26 cellular contexts compared by ENCODE assay signal in the genomic region with DNA sequence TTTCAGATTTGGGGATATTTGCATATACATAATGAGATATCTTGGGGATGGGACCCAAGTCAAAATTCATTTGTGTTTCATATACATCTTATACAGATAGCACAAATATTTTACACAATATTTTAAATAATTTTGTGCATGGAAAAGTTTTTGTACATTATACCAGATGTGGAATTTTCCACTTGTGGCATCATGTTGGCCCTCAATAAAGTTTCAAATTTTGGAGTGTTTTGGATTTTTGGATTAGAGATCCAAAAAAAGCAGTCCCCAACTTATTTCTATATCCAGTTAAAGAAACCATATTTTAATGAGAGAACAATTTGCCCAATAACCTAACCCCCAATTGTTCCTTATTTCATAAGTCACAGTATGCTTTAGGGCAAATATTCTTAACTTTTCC. TPM values are rescaled to one million over a fixed set of nuclear protein-coding genes. Genes with fewer than 3 reads are reported as not detected.
A peak's percentile ranks its signal among the peaks of the same experiment; 100 is the strongest.
DNase-seq lines count a peak whose midpoint lies in the region; ATAC-seq, FAIRE-seq and TF ChIP-seq lines count a peak whose summit lies in the region.
"Had no signal": no experiment of that assay in that cellular context is flagged by ENCODE, and none has a peak within 500 bp of the region (broad histone marks: within the 10 kb centered on the region; RNA-seq: fewer than 3 reads in every experiment).

No MANE protein-coding gene starts in this region.

- no peak for TF ChIP-seq POLR2A in HepG2 (IDR thresholded peaks at IDR 0.05; ENCODE audit: insufficient read depth in 1 of 2, low read depth in 2 of 2, low read length in 2 of 2)
- no peak for TF ChIP-seq POLR2A in right lobe of liver (IDR thresholded peaks at IDR 0.05)

- no peak for TF ChIP-seq RAD21 in HepG2 (CRISPR knock-in tag; IDR thresholded peaks at IDR 0.05)

- H3K4me3 ChIP-seq in HepG2 (replicated peaks in 1 of 3; ENCODE audit: insufficient read depth in 1 of 3, low read depth in 2 of 3, low read length in 3 of 3) (peak overlapping the region in 1 of 3 experiments; percentile 3; a peak in 1 of 6 replicates), right lobe of liver (no peak overlapping the region), kidney (ENCODE audit: low read length in 2 of 2) (no peak overlapping the region)
- H3K4me3 ChIP-seq: BLaER1 treated with 17β-estradiol and CSF1 and Interleukin-3, amounts not matched to agents 10 nM and 100 nM; GM23248 had no signal

- H3K27me3 ChIP-seq in HepG2 (ENCODE audit: control insufficient read depth in 1 of 2, insufficient read depth in 2 of 2, low read length in 2 of 2) (no peaks in the 10 kb centered on the region; a peak in 2 of 5 replicates), right lobe of liver (no peaks in the 10 kb centered on the region)
- H3K27me3 ChIP-seq: BE2C; BLaER1 treated with 17β-estradiol and CSF1 and Interleukin-3, amounts not matched to agents 10 nM and 100 nM had no signal

- 0 out of 2 replicates have a peak overlapping the region, but pooled peaks have one; percentile 84 for H3K4me2 ChIP-seq in HepG2 (ENCODE audit: low read depth, low read length)
- H3K4me2 ChIP-seq: BLaER1 treated with 17β-estradiol and CSF1 and Interleukin-3, amounts not matched to agents 10 nM and 100 nM had no signal

- in situ Hi-C loops in HepG2 (cut with HindIII; ENCODE audit: extremely low pct_ligation_motif_present, low pct_unique_long_range_greater_than_20kb) = no loop called here

- H3K9me3 ChIP-seq in HepG2 (ENCODE audit: low read length) = no peaks in the 10 kb centered on the region
- no peaks in the 10 kb centered on the region for H3K9me3 ChIP-seq in right lobe of liver
- no peaks in the 10 kb centered on the region for H3K9me3 ChIP-seq in kidney (ENCODE audit: control insufficient read depth in 1 of 2, low read length in 2 of 2)
- H3K9me3 ChIP-seq: BE2C; BLaER1 treated with 17β-estradiol and CSF1 and Interleukin-3, amounts not matched to agents 10 nM and 100 nM had no signal

- POLR2A ChIA-PET in HepG2 (lab: Yijun Ruan, JAX) (interaction anchor here (1.1 kb wide), 1 partner anchor 31 kb away, joined by 5 read pairs; no protein-coding TSS in a partner anchor), WTC11 (lab: Charles Lee) (no interaction called here)

- H3K79me2 ChIP-seq in HepG2 (ENCODE audit: insufficient read depth, low read length) = peaks cover 62% of the 10 kb centered on the region

- 0 out of 2 replicates have a peak overlapping the region, but pooled peaks have one; percentile 21 for H3K27ac Mint-ChIP-seq in WTC11
- H3K27ac Mint-ChIP-seq: CD4-positive, alpha-beta memory T cell had no signal

- BruUV-seq in HepG2 (replicated peaks; lab: Mats Ljungman, UMichigan) = no TSS peak

- no peak for FAIRE-seq in HepG2 (lab: Jason Lieb, UNC)
- peak; percentile 51 for FAIRE-seq in kidney (lab: Jason Lieb, UNC)
- FAIRE-seq: A204.1, GM12891, GM18507, H1 had no signal

- H3K27ac ChIP-seq in HepG2 (ENCODE audit: extremely low read length, insufficient read depth, low read length) (no peak overlapping the region), right lobe of liver (no peak overlapping the region), kidney (ENCODE audit: low read depth in 2 of 2, low read length in 2 of 2) (no peak overlapping the region)
- H3K27ac ChIP-seq: 22Rv1; BLaER1 treated with 17β-estradiol and CSF1 and Interleukin-3, amounts not matched to agents 10 nM and 100 nM; GM23248 had no signal

- H3K27me3 Mint-ChIP-seq in WTC11 (ENCODE audit: low read depth) = no peaks in the 10 kb centered on the region
- H3K27me3 Mint-ChIP-seq: CD4-positive, alpha-beta memory T cell had no signal

- no peak overlapping the region for H2AFZ ChIP-seq in HepG2 (ENCODE audit: low read length)
- H2AFZ ChIP-seq: GM23248 had no signal

- peaks cover 16% of the 10 kb centered on the region; the same call in 1 of the 2 replicates for H4K20me1 ChIP-seq in HepG2 (ENCODE audit: insufficient read depth, low read length)

- H3K36me3 ChIP-seq in HepG2 (replicated peaks in 1 of 2; ENCODE audit: control insufficient read depth in 1 of 2, insufficient read depth in 2 of 2, low read length in 2 of 2) (peaks cover 0 to 18% of the 10 kb centered on the region in 2 experiments; a peak in 3 of 5 replicates), right lobe of liver (peaks cover 0 to 6% (median 0%) of the 10 kb centered on the region in 4 donors), kidney (ENCODE audit: control insufficient read depth in 1 of 2, insufficient read depth in 2 of 2, low read length in 2 of 2) (peaks cover 0 to 3% of the 10 kb centered on the region in 2 donors)

- H3K4me1 ChIP-seq in HepG2 (ENCODE audit: insufficient read depth, low read length) (peaks cover 29% of the 10 kb centered on the region), right lobe of liver (peaks cover 0 to 28% (median 10%) of the 10 kb centered on the region in 4 donors), kidney (ENCODE audit: control insufficient read depth in 1 of 2, insufficient read depth in 1 of 2, low read depth in 1 of 2, low read length in 2 of 2) (peaks cover 0 to 3% of the 10 kb centered on the region in 2 donors)

- H3K4me3 Mint-ChIP-seq in WTC11 = no peak overlapping the region
- H3K4me3 Mint-ChIP-seq: CD14-positive monocyte; CD4-positive, alpha-beta memory T cell had no signal

- DNase-seq in HepG2 (ENCODE audit: low spot score) = no peak
- DNase-seq in right lobe of liver = no peak
- DNase-seq in WTC11 (ENCODE audit: low spot score) = no peak
- no peak for DNase-seq in kidney
- DNase-seq in hippocampal formation (lab: John Stamatoyannopoulos, UW) = no peak
- no peak for DNase-seq in NCI-H1417 treated with DMSO at 0.1 percent for 48 hours (lab: John Stamatoyannopoulos, UW)
- DNase-seq: ACHN; AML-193; BE2C; Calu3; CD4-positive, alpha-beta memory T cell; COR-L47; DMS53; DMS79 treated with DMSO at 0.1 percent for 48 hours; GDM1; GM23248; H7; HCEC 1CT had no signal

- CTCF ChIA-PET in HepG2 (lab: Yijun Ruan, JAX; ENCODE audit: low intra/inter-chr PET ratio, low total read pairs) (no interaction called here), WTC11 (lab: Charles Lee) (no interaction called here)

- ATAC-seq in HepG2 = no peak
- no peak for ATAC-seq in right lobe of liver
- ATAC-seq in WTC11 = no peak
- no peak for ATAC-seq in GM21825 (IDR thresholded peaks at IDR 0.05; ENCODE audit: unreplicated experiment)

- TF ChIP-seq EP300 in HepG2 (IDR thresholded peaks at IDR 0.05; ENCODE audit: low read depth in 2 of 2, low read length in 2 of 2) = no peak
- TF ChIP-seq EP300 in HepG2 (CRISPR knock-in tag; IDR thresholded peaks at IDR 0.05; ENCODE audit: borderline replicate concordance) = no peak

- peaks cover 15% of the 10 kb centered on the region for H3K4me1 Mint-ChIP-seq in WTC11

- intact Hi-C loops in HepG2 (cut with micrococcal nuclease; ENCODE audit: unreplicated experiment) (no loop called here), right lobe of liver (cut with DNase I) (no loop called here), kidney (cut with DNase I) (no loop called here)

- TF ChIP-seq CTCF in HepG2 (CRISPR knock-in tag; IDR thresholded peaks at IDR 0.05) (no peak), right lobe of liver (IDR thresholded peaks at IDR 0.05) (no peak), WTC11 (IDR thresholded peaks at IDR 0.05) (no peak), kidney (IDR thresholded peaks at IDR 0.05; ENCODE audit: borderline replicate concordance, extremely low read depth, insufficient read depth) (no peak)

- peaks cover 3% of the 10 kb centered on the region; the same call in 1 of the 2 replicates for H3K9me3 Mint-ChIP-seq in WTC11
- H3K9me3 Mint-ChIP-seq: CD14-positive monocyte; CD4-positive, alpha-beta memory T cell had no signal

- peaks cover 9% of the 10 kb centered on the region; the same call in 1 of the 2 replicates for H3K36me3 Mint-ChIP-seq in WTC11

- H3K9ac ChIP-seq in HepG2 (ENCODE audit: insufficient read depth, low read depth, low read length) = no peak overlapping the region
- H3K9ac ChIP-seq in kidney (ENCODE audit: low read length in 2 of 2) = no peak overlapping the region
- H3K9ac ChIP-seq: BLaER1 treated with 17β-estradiol and CSF1 and Interleukin-3, amounts not matched to agents 10 nM and 100 nM; GM23248 had no signal

RNA-seq across cellular contexts. Expression of a gene that starts 4.5 kb away (rescaled TPM):
- total RNA-seq in HepG2 (2016; rRNA removed; fragmentation: Illumina TruSeq; extraction: Trizol) (54.9 and 89.6 TPM in 2 replicates), right lobe of liver (10 to 100 TPM; 31.4 to 47.6 (median 43.2) TPM), WTC11 (2021) (39.5 to 43.5 TPM (median 43.5 TPM) in 3 replicates), kidney (22.2 TPM)
- 14.3 and 18.1 TPM in 2 replicates for total RNA-seq in HepG2 (2016; cell fraction: cytosol; rRNA removed; fragmentation: Illumina TruSeq; extraction: Trizol; ENCODE audit: low read depth)
- total RNA-seq in HepG2 (2016; cell fraction: insoluble cytoplasmic fraction; rRNA removed; fragmentation: Illumina TruSeq; extraction: Trizol) = 55.8 and 86.2 TPM in 2 replicates
- total RNA-seq in HepG2 (2016; cell fraction: membrane; rRNA removed; fragmentation: Illumina TruSeq; extraction: Trizol) = 41.0 and 43.6 TPM in 2 replicates
- total RNA-seq in HepG2 (2016; cell fraction: nucleus; rRNA removed; fragmentation: Illumina TruSeq; extraction: Trizol) = 28.5 and 31.1 TPM in 2 replicates
- polyA plus RNA-seq in HepG2 (2011; rRNA removed) (28.6 and 38.3 TPM in 2 replicates), kidney (ENCODE audit: insufficient read depth, low read depth, low replicate concordance) (13.8 TPM)
- 24.4 and 32.3 TPM in 2 replicates for polyA plus RNA-seq in HepG2 (2011; cell fraction: cytosol; rRNA removed)
- 6.7 and 12.7 TPM in 2 replicates for polyA plus RNA-seq in HepG2 (2011; cell fraction: nucleus; rRNA removed)
- polyA plus RNA-seq in HepG2 (2012) = 36.3 and 47.9 TPM in 2 replicates
- 23.3 and 26.6 TPM in 2 replicates for polyA plus RNA-seq in HepG2 (2016; cell fraction: cytosol; fragmentation: Illumina TruSeq; extraction: Trizol; ENCODE audit: low read depth)
- polyA plus RNA-seq in HepG2 (2016; cell fraction: insoluble cytoplasmic fraction; fragmentation: Illumina TruSeq; extraction: Trizol; ENCODE audit: low read depth) = 113 and 116 TPM in 2 replicates
- polyA plus RNA-seq in HepG2 (2016; cell fraction: membrane; fragmentation: Illumina TruSeq; extraction: Trizol; ENCODE audit: low read depth) = 44.1 and 47.6 TPM in 2 replicates
- 46.0 and 46.3 TPM in 2 replicates for polyA plus RNA-seq in HepG2 (2016; cell fraction: nucleus; fragmentation: Illumina TruSeq; extraction: Trizol; ENCODE audit: insufficient read depth, low read depth)
- 25.8 and 48.5 TPM in 2 replicates for polyA minus RNA-seq in HepG2 (2011; rRNA and poly(A)+ RNA removed; ENCODE audit: low replicate concordance)
- polyA minus RNA-seq in HepG2 (2011; cell fraction: cytosol; rRNA and poly(A)+ RNA removed) = 21.1 and 27.0 TPM in 2 replicates
- polyA minus RNA-seq in HepG2 (2011; cell fraction: nucleus; rRNA and poly(A)+ RNA removed) = 29.3 and 34.5 TPM in 2 replicates

RNA-seq across cellular contexts. Expression of a gene that starts 56.9 kb away (rescaled TPM):
- total RNA-seq in HepG2 (2016; rRNA removed; fragmentation: Illumina TruSeq; extraction: Trizol) (10.9 and 15.6 TPM in 2 replicates), right lobe of liver (10 to 100 TPM; 10.1 to 18.3 (median 13.1) TPM), WTC11 (2021) (21.1 to 22.8 TPM (median 21.4 TPM) in 3 replicates), kidney (11.5 TPM)
- total RNA-seq in HepG2 (2016; cell fraction: cytosol; rRNA removed; fragmentation: Illumina TruSeq; extraction: Trizol; ENCODE audit: low read depth) = 4.5 and 5.0 TPM in 2 replicates
- total RNA-seq in HepG2 (2016; cell fraction: insoluble cytoplasmic fraction; rRNA removed; fragmentation: Illumina TruSeq; extraction: Trizol) = 11.0 and 15.6 TPM in 2 replicates
- total RNA-seq in HepG2 (2016; cell fraction: membrane; rRNA removed; fragmentation: Illumina TruSeq; extraction: Trizol) = 14.1 and 14.7 TPM in 2 replicates
- total RNA-seq in HepG2 (2016; cell fraction: nucleus; rRNA removed; fragmentation: Illumina TruSeq; extraction: Trizol) = 10.3 and 11.2 TPM in 2 replicates
- polyA plus RNA-seq in HepG2 (2011; rRNA removed) (5.7 and 6.6 TPM in 2 replicates), kidney (ENCODE audit: insufficient read depth, low read depth, low replicate concordance) (4.3 TPM)
- polyA plus RNA-seq in HepG2 (2011; cell fraction: cytosol; rRNA removed) = 2.7 and 3.9 TPM in 2 replicates
- polyA plus RNA-seq in HepG2 (2011; cell fraction: nucleus; rRNA removed) = 2.7 and 3.5 TPM in 2 replicates
- polyA plus RNA-seq in HepG2 (2012) = 4.4 and 8.3 TPM in 2 replicates
- 5.1 and 6.7 TPM in 2 replicates for polyA plus RNA-seq in HepG2 (2016; cell fraction: cytosol; fragmentation: Illumina TruSeq; extraction: Trizol; ENCODE audit: low read depth)
- 20.7 and 22.1 TPM in 2 replicates for polyA plus RNA-seq in HepG2 (2016; cell fraction: insoluble cytoplasmic fraction; fragmentation: Illumina TruSeq; extraction: Trizol; ENCODE audit: low read depth)
- polyA plus RNA-seq in HepG2 (2016; cell fraction: membrane; fragmentation: Illumina TruSeq; extraction: Trizol; ENCODE audit: low read depth) = 11.1 and 11.8 TPM in 2 replicates
- 17.8 and 19.4 TPM in 2 replicates for polyA plus RNA-seq in HepG2 (2016; cell fraction: nucleus; fragmentation: Illumina TruSeq; extraction: Trizol; ENCODE audit: insufficient read depth, low read depth)
- polyA minus RNA-seq in HepG2 (2011; rRNA and poly(A)+ RNA removed; ENCODE audit: low replicate concordance) = 4.5 and 4.8 TPM in 2 replicates
- polyA minus RNA-seq in HepG2 (2011; cell fraction: cytosol; rRNA and poly(A)+ RNA removed) = 5.7 and 5.8 TPM in 2 replicates
- polyA minus RNA-seq in HepG2 (2011; cell fraction: nucleus; rRNA and poly(A)+ RNA removed) = 8.9 and 11.7 TPM in 2 replicates
